1 cellular context compared by ENCODE assay signal in genomic region chr11:63872833-63873201, GRCh38.
TF ChIP-seq lines count a peak whose summit lies in the region.

No MANE protein-coding gene starts in this region.

TF ChIP-seq in A549, 52 proteins besides CTCF, POLR2A, EP300 and RAD21 (continued from another document):
- no peak for TF ChIP-seq HOXA7 (CRISPR knock-in tag; IDR thresholded peaks at IDR 0.05)
- TF ChIP-seq HOXB13 (CRISPR knock-in tag; IDR thresholded peaks at IDR 0.05; ENCODE audit: low read depth), result no peak
- TF ChIP-seq RARB (CRISPR knock-in tag; IDR thresholded peaks at IDR 0.05), result no peak
- TF ChIP-seq, protein P1, sequence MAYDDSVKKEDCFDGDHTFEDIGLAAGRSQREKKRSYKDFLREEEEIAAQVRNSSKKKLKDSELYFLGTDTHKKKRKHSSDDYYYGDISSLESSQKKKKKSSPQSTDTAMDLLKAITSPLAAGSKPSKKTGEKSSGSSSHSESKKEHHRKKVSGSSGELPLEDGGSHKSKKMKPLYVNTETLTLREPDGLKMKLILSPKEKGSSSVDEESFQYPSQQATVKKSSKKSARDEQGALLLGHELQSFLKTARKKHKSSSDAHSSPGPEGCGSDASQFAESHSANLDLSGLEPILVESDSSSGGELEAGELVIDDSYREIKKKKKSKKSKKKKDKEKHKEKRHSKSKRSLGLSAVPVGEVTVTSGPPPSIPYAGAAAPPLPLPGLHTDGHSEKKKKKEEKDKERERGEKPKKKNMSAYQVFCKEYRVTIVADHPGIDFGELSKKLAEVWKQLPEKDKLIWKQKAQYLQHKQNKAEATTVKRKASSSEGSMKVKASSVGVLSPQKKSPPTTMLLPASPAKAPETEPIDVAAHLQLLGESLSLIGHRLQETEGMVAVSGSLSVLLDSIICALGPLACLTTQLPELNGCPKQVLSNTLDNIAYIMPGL (CRISPR knock-in tag; IDR thresholded peaks at IDR 0.05; ENCODE audit: borderline replicate concordance), result no peak
- TF ChIP-seq E2F6 (IDR thresholded peaks at IDR 0.05; ENCODE audit: borderline replicate concordance, low read depth), result no peak
- no peak for TF ChIP-seq MYC (IDR thresholded peaks at IDR 0.05; ENCODE audit: borderline replicate concordance, low read length)
- no peak for TF ChIP-seq MAX (IDR thresholded peaks at IDR 0.05)
- TF ChIP-seq, protein P2, sequence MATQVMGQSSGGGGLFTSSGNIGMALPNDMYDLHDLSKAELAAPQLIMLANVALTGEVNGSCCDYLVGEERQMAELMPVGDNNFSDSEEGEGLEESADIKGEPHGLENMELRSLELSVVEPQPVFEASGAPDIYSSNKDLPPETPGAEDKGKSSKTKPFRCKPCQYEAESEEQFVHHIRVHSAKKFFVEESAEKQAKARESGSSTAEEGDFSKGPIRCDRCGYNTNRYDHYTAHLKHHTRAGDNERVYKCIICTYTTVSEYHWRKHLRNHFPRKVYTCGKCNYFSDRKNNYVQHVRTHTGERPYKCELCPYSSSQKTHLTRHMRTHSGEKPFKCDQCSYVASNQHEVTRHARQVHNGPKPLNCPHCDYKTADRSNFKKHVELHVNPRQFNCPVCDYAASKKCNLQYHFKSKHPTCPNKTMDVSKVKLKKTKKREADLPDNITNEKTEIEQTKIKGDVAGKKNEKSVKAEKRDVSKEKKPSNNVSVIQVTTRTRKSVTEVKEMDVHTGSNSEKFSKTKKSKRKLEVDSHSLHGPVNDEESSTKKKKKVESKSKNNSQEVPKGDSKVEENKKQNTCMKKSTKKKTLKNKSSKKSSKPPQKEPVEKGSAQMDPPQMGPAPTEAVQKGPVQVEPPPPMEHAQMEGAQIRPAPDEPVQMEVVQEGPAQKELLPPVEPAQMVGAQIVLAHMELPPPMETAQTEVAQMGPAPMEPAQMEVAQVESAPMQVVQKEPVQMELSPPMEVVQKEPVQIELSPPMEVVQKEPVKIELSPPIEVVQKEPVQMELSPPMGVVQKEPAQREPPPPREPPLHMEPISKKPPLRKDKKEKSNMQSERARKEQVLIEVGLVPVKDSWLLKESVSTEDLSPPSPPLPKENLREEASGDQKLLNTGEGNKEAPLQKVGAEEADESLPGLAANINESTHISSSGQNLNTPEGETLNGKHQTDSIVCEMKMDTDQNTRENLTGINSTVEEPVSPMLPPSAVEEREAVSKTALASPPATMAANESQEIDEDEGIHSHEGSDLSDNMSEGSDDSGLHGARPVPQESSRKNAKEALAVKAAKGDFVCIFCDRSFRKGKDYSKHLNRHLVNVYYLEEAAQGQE (IDR thresholded peaks at IDR 0.05), result no peak
- TF ChIP-seq EHMT2 (IDR thresholded peaks at IDR 0.05; ENCODE audit: low read depth), result no peak
- no peak for TF ChIP-seq ZFP36 (IDR thresholded peaks at IDR 0.05; ENCODE audit: borderline replicate concordance, partially characterized antibody)
- no peak for TF ChIP-seq ZNF302 (CRISPR knock-in tag; IDR thresholded peaks at IDR 0.05)
- no peak for TF ChIP-seq FOXS1 (CRISPR knock-in tag; IDR thresholded peaks at IDR 0.05)
TF ChIP-seq in A549: peak in this region for 0.
